In genomic region chr22:46612904-46613605, GRCh38 we compare ENCODE assay signal across 8 cellular contexts. TPM values are rescaled to one million over a fixed set of nuclear protein-coding genes. Genes with fewer than 3 reads are reported as not detected.
DNase-seq lines count a peak whose midpoint lies in the region; TF ChIP-seq lines count a peak whose summit lies in the region.
"Had no signal": no experiment of that assay in that cellular context is flagged by ENCODE, and none has a peak within 500 bp of the region (broad histone marks: within the 10 kb centered on the region; RNA-seq: fewer than 3 reads in every experiment).

No MANE protein-coding gene starts in this region.

- peak overlapping the region; percentile 72 for H3K27ac Mint-ChIP-seq in mesothelial cell of epicardium

- peaks cover 15% of the 10 kb centered on the region for H3K4me1 Mint-ChIP-seq in mesothelial cell of epicardium

- H3K4me3 ChIP-seq in SK-N-SH (ENCODE audit: low read depth in 2 of 2, low read length in 1 of 2) = no peak overlapping the region
- peak overlapping the region; percentile 57 for H3K4me3 ChIP-seq in thymus (ENCODE audit: low read length)

- POLR2A ChIA-PET in SK-N-SH (lab: Yijun Ruan, JAX) = interaction anchor here (0.7 kb wide), 1 partner anchor 9 kb away, joined by 4 read pairs; no protein-coding TSS in a partner anchor

- no peaks in the 10 kb centered on the region for H3K9me2 ChIP-seq in SK-N-SH

- H3K9me3 ChIP-seq in SK-N-SH (no peaks in the 10 kb centered on the region), thymus (ENCODE audit: control insufficient read depth) (no peaks in the 10 kb centered on the region)

- WGBS in SK-N-SH (ENCODE audit: low lambda C conversion rate) = 66% methylated on average over 17 of the region's 23 CpGs
- 13% methylated on average over 23 of the region's 23 CpGs for WGBS in thymus

- H3K4me3 Mint-ChIP-seq in mesothelial cell of epicardium = no peak overlapping the region

- H3K4me2 ChIP-seq in SK-N-SH = no peak overlapping the region

- H3K79me2 ChIP-seq in SK-N-SH (ENCODE audit: insufficient read depth) = no peaks in the 10 kb centered on the region

- peak; percentile 3; the same call in 1 of the 2 replicates for TF ChIP-seq RAD21 in SK-N-SH (IDR thresholded peaks at IDR 0.05; ENCODE audit: low read length)

- no peaks in the 10 kb centered on the region for H3K36me3 ChIP-seq in SK-N-SH (replicated peaks in 1 of 2; ENCODE audit: control insufficient read depth in 1 of 2, insufficient read depth in 2 of 2, low read length in 1 of 2)
- peaks cover 4% of the 10 kb centered on the region for H3K36me3 ChIP-seq in thymus (ENCODE audit: control insufficient read depth, insufficient read depth)

- no peak overlapping the region for H3K9ac ChIP-seq in SK-N-SH

- DNase-seq in SK-N-SH = peak; percentile 90
- DNase-seq in activated gamma-delta T cell treated with anti-CD3 and anti-CD28 coated beads, Interleukin-2, amount 50 U/mL, for 16 hours (ENCODE audit: low read depth) = peak; percentile 27
- DNase-seq in mesothelial cell of epicardium (ENCODE audit: low spot score in 2 of 2, unreplicated experiment in 2 of 2) = no peak
- DNase-seq in amygdala (lab: John Stamatoyannopoulos, UW) = no peak
- DNase-seq in SKM-1 (lab: John Stamatoyannopoulos, UW; ENCODE audit: unreplicated experiment) = no peak
- DNase-seq in activated CD4-positive, CD25-positive, alpha-beta regulatory T cell treated with anti-CD3 and anti-CD28 coated beads, Interleukin-2, amount 50 U/mL, for 72 hours = no peak
- DNase-seq: NCI-H1694 treated with DMSO at 0.1 percent for 48 hours had no signal

- H3K27me3 Mint-ChIP-seq in mesothelial cell of epicardium (ENCODE audit: low read depth) = no peaks in the 10 kb centered on the region

- H3F3A ChIP-seq in SK-N-SH (replicated peaks; ENCODE audit: insufficient read depth) = no peaks in the 10 kb centered on the region

- CTCF ChIA-PET in SK-N-SH (lab: Yijun Ruan, JAX) = interaction anchor here (1.7 to 2.7 kb wide), 2 partner anchors 14 to 49 kb away, joined by 5 to 9 read pairs; no protein-coding TSS in a partner anchor

- TF ChIP-seq CTCF in SK-N-SH (IDR thresholded peaks at IDR 0.05) = no peak
- no peak for TF ChIP-seq CTCF in mesothelial cell of epicardium (IDR thresholded peaks at IDR 0.05; ENCODE audit: unreplicated experiment)

- no peaks in the 10 kb centered on the region for H3K36me3 Mint-ChIP-seq in mesothelial cell of epicardium

- peak in 1 of 2 experiments; percentile 75; a peak in 2 of 4 replicates for TF ChIP-seq EP300 in SK-N-SH (IDR thresholded peaks at IDR 0.05; ENCODE audit: borderline replicate concordance in 1 of 2, low read depth in 1 of 2, low read length in 1 of 2)

- H3K27ac ChIP-seq in SK-N-SH (ENCODE audit: low read depth in 2 of 2, low read length in 1 of 2) (peak overlapping the region in 1 of 2 experiments; percentile 78; a peak in 2 of 4 replicates), thymus (ENCODE audit: low read depth) (peak overlapping the region; percentile 58)

- no peak overlapping the region for H2AFZ ChIP-seq in SK-N-SH (ENCODE audit: low read depth)

- no peaks in the 10 kb centered on the region for H3K27me3 ChIP-seq in SK-N-SH (ENCODE audit: insufficient read depth)
- no peaks in the 10 kb centered on the region for H3K27me3 ChIP-seq in thymus (ENCODE audit: control insufficient read depth, insufficient read depth)

- no peaks in the 10 kb centered on the region for H3K9me3 Mint-ChIP-seq in mesothelial cell of epicardium

- H3K4me1 ChIP-seq in SK-N-SH (ENCODE audit: control insufficient read depth in 1 of 2, insufficient read depth in 2 of 2, low read depth in 1 of 2, low read length in 1 of 2) (peaks cover 0 to 36% of the 10 kb centered on the region in 2 experiments; a peak in 1 of 4 replicates), thymus (ENCODE audit: control insufficient read depth, insufficient read depth, low read length) (peaks cover 47% of the 10 kb centered on the region)

- no peaks in the 10 kb centered on the region for H4K20me1 ChIP-seq in SK-N-SH (ENCODE audit: insufficient read depth)

TF ChIP-seq in SK-N-SH, 30 proteins besides CTCF, POLR2A, EP300 and RAD21 (continues in another document):
- TF ChIP-seq GATA2 (CRISPR knock-in tag; IDR thresholded peaks at IDR 0.05) (peak; percentile 72), YY1 (IDR thresholded peaks at IDR 0.05; ENCODE audit: low read depth) (no peak), CHD2 (IDR thresholded peaks at IDR 0.05; ENCODE audit: low read length, partially characterized antibody) (peak; percentile 29), MXI1 (IDR thresholded peaks at IDR 0.05; ENCODE audit: low read depth, low read length) (peak; percentile 42; the same call in 1 of the 2 replicates), TEAD4 (IDR thresholded peaks at IDR 0.05; ENCODE audit: borderline replicate concordance, insufficient read depth) (no peak)
- TF ChIP-seq, protein P1, sequence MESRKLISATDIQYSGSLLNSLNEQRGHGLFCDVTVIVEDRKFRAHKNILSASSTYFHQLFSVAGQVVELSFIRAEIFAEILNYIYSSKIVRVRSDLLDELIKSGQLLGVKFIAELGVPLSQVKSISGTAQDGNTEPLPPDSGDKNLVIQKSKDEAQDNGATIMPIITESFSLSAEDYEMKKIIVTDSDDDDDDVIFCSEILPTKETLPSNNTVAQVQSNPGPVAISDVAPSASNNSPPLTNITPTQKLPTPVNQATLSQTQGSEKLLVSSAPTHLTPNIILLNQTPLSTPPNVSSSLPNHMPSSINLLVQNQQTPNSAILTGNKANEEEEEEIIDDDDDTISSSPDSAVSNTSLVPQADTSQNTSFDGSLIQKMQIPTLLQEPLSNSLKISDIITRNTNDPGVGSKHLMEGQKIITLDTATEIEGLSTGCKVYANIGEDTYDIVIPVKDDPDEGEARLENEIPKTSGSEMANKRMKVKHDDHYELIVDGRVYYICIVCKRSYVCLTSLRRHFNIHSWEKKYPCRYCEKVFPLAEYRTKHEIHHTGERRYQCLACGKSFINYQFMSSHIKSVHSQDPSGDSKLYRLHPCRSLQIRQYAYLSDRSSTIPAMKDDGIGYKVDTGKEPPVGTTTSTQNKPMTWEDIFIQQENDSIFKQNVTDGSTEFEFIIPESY (IDR thresholded peaks at IDR 0.05; ENCODE audit: borderline replicate concordance, low read depth) = no peak
- TF ChIP-seq, protein P2, sequence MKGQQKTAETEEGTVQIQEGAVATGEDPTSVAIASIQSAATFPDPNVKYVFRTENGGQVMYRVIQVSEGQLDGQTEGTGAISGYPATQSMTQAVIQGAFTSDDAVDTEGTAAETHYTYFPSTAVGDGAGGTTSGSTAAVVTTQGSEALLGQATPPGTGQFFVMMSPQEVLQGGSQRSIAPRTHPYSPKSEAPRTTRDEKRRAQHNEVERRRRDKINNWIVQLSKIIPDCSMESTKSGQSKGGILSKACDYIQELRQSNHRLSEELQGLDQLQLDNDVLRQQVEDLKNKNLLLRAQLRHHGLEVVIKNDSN (IDR thresholded peaks at IDR 0.05; ENCODE audit: borderline replicate concordance, low read depth) = no peak
- TF ChIP-seq, protein P3, sequence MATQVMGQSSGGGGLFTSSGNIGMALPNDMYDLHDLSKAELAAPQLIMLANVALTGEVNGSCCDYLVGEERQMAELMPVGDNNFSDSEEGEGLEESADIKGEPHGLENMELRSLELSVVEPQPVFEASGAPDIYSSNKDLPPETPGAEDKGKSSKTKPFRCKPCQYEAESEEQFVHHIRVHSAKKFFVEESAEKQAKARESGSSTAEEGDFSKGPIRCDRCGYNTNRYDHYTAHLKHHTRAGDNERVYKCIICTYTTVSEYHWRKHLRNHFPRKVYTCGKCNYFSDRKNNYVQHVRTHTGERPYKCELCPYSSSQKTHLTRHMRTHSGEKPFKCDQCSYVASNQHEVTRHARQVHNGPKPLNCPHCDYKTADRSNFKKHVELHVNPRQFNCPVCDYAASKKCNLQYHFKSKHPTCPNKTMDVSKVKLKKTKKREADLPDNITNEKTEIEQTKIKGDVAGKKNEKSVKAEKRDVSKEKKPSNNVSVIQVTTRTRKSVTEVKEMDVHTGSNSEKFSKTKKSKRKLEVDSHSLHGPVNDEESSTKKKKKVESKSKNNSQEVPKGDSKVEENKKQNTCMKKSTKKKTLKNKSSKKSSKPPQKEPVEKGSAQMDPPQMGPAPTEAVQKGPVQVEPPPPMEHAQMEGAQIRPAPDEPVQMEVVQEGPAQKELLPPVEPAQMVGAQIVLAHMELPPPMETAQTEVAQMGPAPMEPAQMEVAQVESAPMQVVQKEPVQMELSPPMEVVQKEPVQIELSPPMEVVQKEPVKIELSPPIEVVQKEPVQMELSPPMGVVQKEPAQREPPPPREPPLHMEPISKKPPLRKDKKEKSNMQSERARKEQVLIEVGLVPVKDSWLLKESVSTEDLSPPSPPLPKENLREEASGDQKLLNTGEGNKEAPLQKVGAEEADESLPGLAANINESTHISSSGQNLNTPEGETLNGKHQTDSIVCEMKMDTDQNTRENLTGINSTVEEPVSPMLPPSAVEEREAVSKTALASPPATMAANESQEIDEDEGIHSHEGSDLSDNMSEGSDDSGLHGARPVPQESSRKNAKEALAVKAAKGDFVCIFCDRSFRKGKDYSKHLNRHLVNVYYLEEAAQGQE (IDR thresholded peaks at IDR 0.05; ENCODE audit: low read depth, low read length) = no peak
- TF ChIP-seq, protein P4, sequence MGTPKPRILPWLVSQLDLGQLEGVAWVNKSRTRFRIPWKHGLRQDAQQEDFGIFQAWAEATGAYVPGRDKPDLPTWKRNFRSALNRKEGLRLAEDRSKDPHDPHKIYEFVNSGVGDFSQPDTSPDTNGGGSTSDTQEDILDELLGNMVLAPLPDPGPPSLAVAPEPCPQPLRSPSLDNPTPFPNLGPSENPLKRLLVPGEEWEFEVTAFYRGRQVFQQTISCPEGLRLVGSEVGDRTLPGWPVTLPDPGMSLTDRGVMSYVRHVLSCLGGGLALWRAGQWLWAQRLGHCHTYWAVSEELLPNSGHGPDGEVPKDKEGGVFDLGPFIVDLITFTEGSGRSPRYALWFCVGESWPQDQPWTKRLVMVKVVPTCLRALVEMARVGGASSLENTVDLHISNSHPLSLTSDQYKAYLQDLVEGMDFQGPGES (IDR thresholded peaks at IDR 0.05; ENCODE audit: low read depth, low read length) = no peak
- TF ChIP-seq, protein P5, sequence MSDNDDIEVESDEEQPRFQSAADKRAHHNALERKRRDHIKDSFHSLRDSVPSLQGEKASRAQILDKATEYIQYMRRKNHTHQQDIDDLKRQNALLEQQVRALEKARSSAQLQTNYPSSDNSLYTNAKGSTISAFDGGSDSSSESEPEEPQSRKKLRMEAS (IDR thresholded peaks at IDR 0.05; ENCODE audit: low read depth) = no peak

RNA-seq across cellular contexts. Expression of gene GRAMD4, which starts 7.1 kb away (rescaled TPM):
- 13.5 and 15.5 TPM in 2 replicates for polyA plus RNA-seq in SK-N-SH (2012; rRNA removed)
- 7.8 and 11.0 TPM in 2 replicates for polyA plus RNA-seq in SK-N-SH (2012; cell fraction: cytosol; rRNA removed)
- polyA plus RNA-seq in SK-N-SH (2012; cell fraction: nucleus; rRNA removed) = 22.3 and 31.8 TPM in 2 replicates
- 58.3 to 63.0 TPM (median 60.5 TPM) in 3 replicates for total RNA-seq in mesothelial cell of epicardium
- polyA plus RNA-seq in thymus = 34.4 TPM

Comparison
In these comparisons a context has a peak if more than half of its experiments do, and no peak if none do; other contexts are left out.
1. DNase-seq: peak in SK-N-SH (single experiment) and activated gamma-delta T cell treated with anti-CD3 and anti-CD28 coated beads, Interleukin-2, amount 50 U/mL, for 16 hours (single experiment); none in mesothelial cell of epicardium (0 of 2), amygdala (0 of 56), SKM-1 (single experiment) and activated CD4-positive, CD25-positive, alpha-beta regulatory T cell treated with anti-CD3 and anti-CD28 coated beads, Interleukin-2, amount 50 U/mL, for 72 hours (single experiment).